ENCODE assay signal across 8 cellular contexts in the genomic region with DNA sequence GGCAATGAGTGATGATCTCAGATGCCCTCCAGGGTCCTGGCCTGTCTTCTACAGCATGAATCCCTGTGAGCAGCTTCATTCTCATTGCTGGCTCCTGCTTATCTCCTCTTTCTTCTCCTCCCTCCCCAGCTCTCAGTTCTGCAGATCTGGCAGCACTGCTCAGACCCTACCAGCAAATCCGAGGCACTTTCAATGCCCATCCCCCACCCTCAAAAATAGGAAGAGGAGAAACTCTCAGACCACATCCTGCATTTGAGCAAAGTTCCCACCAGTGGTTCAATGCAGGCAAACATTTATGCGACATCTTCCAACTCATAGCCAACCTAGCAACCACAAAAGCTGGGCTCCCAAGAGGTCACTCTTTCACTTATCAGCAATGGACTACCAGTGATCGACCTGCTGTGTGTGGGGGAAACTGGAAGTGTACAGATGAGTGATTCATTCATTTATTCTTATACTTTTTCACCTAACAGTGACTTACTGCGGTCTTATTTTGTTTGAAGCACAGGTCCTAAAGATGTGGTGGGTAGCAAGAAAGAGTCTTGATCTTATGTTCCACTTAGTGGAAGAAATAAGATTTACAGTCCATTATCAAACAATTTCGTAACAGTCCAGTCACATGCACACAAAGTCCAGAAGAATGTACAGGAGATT. TPM values are rescaled to one million over a fixed set of nuclear protein-coding genes. Genes with fewer than 3 reads are reported as not detected.
DNase-seq lines count a peak whose midpoint lies in the region; ATAC-seq lines count a peak whose summit lies in the region.

No MANE protein-coding gene starts in this region.

- peaks cover 68% of the 10 kb centered on the region for H3K4me1 ChIP-seq in BLaER1

- no peaks in the 10 kb centered on the region for H3K27me3 ChIP-seq in BLaER1

- peak overlapping the region; percentile 38; the same call in 1 of the 2 replicates for H3K4me3 ChIP-seq in BLaER1

- no peaks in the 10 kb centered on the region for H3K36me3 ChIP-seq in BLaER1

- DNase-seq in RPMI8226 (peak; percentile 78), DMS 273 (lab: John Stamatoyannopoulos, UW; ENCODE audit: unreplicated experiment) (no peak), occipital lobe (lab: John Stamatoyannopoulos, UW) (no peak), iPS-NIHi11 (ENCODE audit: low spot score) (no peak)

- H3K9me3 ChIP-seq in BLaER1, result no peaks in the 10 kb centered on the region

- peak overlapping the region; percentile 68 for H3K9ac ChIP-seq in BLaER1

- ATAC-seq in GM18867 (IDR thresholded peaks at IDR 0.05; ENCODE audit: unreplicated experiment), result peak; percentile 53
- peak; percentile 37 for ATAC-seq in HG03025 (IDR thresholded peaks at IDR 0.05; ENCODE audit: low FRiP score, unreplicated experiment)
- ATAC-seq in esophagus mucosa, result peak; percentile 12

- peak overlapping the region; percentile 91 for H3K27ac ChIP-seq in BLaER1

- no peaks in the 10 kb centered on the region for H4K20me1 ChIP-seq in BLaER1

- H3K4me2 ChIP-seq in BLaER1, result peak overlapping the region; percentile 90

RNA-seq across cellular contexts. Expression of gene CHI3L2, which starts 5.8 kb away (rescaled TPM):
- total RNA-seq in esophagus mucosa (7.7 TPM), occipital lobe (0.47 TPM)

RNA-seq across cellular contexts. Expression of gene DENND2D, which starts 21.3 kb away (rescaled TPM):
- total RNA-seq in esophagus mucosa (47.5 TPM), occipital lobe (0.94 TPM)

Comparison
In these comparisons a context has a peak if more than half of its experiments do, and no peak if none do; other contexts are left out.
1. RNA of gene DENND2D, which starts 21.3 kb away (total RNA-seq): 47.5 TPM in esophagus mucosa (single experiment); 0.94 TPM in occipital lobe (single experiment); every median in the first group is over 10 times any median in the second.
2. Peak in every context shown above with its lines, with median percentiles within 50 percentile points of each other: ATAC-seq.